1 cellular context compared by ENCODE assay signal in the genomic region with DNA sequence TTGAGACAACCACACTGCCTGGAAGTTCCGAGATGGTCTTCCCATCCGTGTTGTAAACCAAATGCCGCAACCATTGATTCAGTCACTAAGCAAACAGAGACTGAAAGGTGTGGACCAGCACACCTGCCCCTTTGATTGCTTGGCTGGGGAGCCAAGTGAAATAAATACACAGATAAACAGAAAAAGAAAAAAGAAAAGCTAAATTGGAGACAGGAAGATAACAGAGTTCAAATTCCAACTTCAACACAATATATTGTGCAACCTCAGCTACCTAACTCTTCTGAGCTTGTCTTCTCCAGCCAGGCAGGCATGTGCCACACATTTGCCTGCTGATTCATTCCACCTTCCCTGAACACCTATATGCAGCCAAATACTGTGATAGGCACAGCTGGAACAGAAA.
TF ChIP-seq lines count a peak whose summit lies in the region.

No MANE protein-coding gene starts in this region.

TF ChIP-seq in HepG2, 621 proteins besides CTCF, POLR2A, EP300 and RAD21 (continued from another document):
- TF ChIP-seq, protein P1, sequence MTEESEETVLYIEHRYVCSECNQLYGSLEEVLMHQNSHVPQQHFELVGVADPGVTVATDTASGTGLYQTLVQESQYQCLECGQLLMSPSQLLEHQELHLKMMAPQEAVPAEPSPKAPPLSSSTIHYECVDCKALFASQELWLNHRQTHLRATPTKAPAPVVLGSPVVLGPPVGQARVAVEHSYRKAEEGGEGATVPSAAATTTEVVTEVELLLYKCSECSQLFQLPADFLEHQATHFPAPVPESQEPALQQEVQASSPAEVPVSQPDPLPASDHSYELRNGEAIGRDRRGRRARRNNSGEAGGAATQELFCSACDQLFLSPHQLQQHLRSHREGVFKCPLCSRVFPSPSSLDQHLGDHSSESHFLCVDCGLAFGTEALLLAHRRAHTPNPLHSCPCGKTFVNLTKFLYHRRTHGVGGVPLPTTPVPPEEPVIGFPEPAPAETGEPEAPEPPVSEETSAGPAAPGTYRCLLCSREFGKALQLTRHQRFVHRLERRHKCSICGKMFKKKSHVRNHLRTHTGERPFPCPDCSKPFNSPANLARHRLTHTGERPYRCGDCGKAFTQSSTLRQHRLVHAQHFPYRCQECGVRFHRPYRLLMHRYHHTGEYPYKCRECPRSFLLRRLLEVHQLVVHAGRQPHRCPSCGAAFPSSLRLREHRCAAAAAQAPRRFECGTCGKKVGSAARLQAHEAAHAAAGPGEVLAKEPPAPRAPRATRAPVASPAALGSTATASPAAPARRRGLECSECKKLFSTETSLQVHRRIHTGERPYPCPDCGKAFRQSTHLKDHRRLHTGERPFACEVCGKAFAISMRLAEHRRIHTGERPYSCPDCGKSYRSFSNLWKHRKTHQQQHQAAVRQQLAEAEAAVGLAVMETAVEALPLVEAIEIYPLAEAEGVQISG (CRISPR knock-in tag; IDR thresholded peaks at IDR 0.05), result no peak
- TF ChIP-seq ELF3 (CRISPR knock-in tag; IDR thresholded peaks at IDR 0.05) (no peak), CHCHD3 (CRISPR knock-in tag; IDR thresholded peaks at IDR 0.05) (no peak), SKI (IDR thresholded peaks at IDR 0.05; ENCODE audit: partially characterized antibody) (peak; percentile 25), ZBTB42 (CRISPR knock-in tag; IDR thresholded peaks at IDR 0.05) (no peak), RAD51 (IDR thresholded peaks at IDR 0.05; ENCODE audit: borderline replicate concordance) (no peak), SP1 (IDR thresholded peaks at IDR 0.05) (no peak), SP1 (CRISPR knock-in tag; IDR thresholded peaks at IDR 0.05) (no peak), ZNF577 (CRISPR knock-in tag; IDR thresholded peaks at IDR 0.05; ENCODE audit: borderline replicate concordance, low read depth) (no peak), AGO2 (optimal IDR thresholded peaks at IDR 0.05; ENCODE audit: low read depth, low read length) (no peak), SSRP1 (CRISPR knock-in tag; IDR thresholded peaks at IDR 0.05) (no peak), SIX1 (CRISPR knock-in tag; IDR thresholded peaks at IDR 0.05; ENCODE audit: borderline replicate concordance) (peak; percentile 54; the same call in 1 of the 2 replicates), TBP (CRISPR knock-in tag; IDR thresholded peaks at IDR 0.05) (no peak), HMG20A (CRISPR knock-in tag; IDR thresholded peaks at IDR 0.05; ENCODE audit: borderline replicate concordance) (peak; percentile 78; the same call in 1 of the 2 replicates), ZNF749 (CRISPR knock-in tag; IDR thresholded peaks at IDR 0.05; ENCODE audit: borderline replicate concordance) (no peak), MAFF (IDR thresholded peaks at IDR 0.05; ENCODE audit: low read depth, low read length) (peak; percentile 79), GATA4 (IDR thresholded peaks at IDR 0.05; ENCODE audit: borderline replicate concordance, low read depth) (peak; percentile 73; the same call in 1 of the 2 replicates), HDAC1 (CRISPR knock-in tag; IDR thresholded peaks at IDR 0.05) (peak; percentile 64), TCF7 (IDR thresholded peaks at IDR 0.05; ENCODE audit: low read depth) (peak; percentile 55; the same call in 1 of the 2 replicates)
- TF ChIP-seq, protein P2, sequence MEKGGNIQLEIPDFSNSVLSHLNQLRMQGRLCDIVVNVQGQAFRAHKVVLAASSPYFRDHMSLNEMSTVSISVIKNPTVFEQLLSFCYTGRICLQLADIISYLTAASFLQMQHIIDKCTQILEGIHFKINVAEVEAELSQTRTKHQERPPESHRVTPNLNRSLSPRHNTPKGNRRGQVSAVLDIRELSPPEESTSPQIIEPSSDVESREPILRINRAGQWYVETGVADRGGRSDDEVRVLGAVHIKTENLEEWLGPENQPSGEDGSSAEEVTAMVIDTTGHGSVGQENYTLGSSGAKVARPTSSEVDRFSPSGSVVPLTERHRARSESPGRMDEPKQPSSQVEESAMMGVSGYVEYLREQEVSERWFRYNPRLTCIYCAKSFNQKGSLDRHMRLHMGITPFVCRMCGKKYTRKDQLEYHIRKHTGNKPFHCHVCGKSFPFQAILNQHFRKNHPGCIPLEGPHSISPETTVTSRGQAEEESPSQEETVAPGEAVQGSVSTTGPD (CRISPR knock-in tag; IDR thresholded peaks at IDR 0.05), result peak; percentile 44; the same call in 1 of the 2 replicates
- TF ChIP-seq, protein P3, sequence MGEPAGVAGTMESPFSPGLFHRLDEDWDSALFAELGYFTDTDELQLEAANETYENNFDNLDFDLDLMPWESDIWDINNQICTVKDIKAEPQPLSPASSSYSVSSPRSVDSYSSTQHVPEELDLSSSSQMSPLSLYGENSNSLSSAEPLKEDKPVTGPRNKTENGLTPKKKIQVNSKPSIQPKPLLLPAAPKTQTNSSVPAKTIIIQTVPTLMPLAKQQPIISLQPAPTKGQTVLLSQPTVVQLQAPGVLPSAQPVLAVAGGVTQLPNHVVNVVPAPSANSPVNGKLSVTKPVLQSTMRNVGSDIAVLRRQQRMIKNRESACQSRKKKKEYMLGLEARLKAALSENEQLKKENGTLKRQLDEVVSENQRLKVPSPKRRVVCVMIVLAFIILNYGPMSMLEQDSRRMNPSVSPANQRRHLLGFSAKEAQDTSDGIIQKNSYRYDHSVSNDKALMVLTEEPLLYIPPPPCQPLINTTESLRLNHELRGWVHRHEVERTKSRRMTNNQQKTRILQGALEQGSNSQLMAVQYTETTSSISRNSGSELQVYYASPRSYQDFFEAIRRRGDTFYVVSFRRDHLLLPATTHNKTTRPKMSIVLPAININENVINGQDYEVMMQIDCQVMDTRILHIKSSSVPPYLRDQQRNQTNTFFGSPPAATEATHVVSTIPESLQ (CRISPR knock-in tag; conservative IDR thresholded peaks at IDR 0.05), result no peak
- TF ChIP-seq, protein P4, sequence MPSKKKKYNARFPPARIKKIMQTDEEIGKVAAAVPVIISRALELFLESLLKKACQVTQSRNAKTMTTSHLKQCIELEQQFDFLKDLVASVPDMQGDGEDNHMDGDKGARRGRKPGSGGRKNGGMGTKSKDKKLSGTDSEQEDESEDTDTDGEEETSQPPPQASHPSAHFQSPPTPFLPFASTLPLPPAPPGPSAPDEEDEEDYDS (CRISPR knock-in tag; IDR thresholded peaks at IDR 0.05), result no peak
- TF ChIP-seq, protein P5, sequence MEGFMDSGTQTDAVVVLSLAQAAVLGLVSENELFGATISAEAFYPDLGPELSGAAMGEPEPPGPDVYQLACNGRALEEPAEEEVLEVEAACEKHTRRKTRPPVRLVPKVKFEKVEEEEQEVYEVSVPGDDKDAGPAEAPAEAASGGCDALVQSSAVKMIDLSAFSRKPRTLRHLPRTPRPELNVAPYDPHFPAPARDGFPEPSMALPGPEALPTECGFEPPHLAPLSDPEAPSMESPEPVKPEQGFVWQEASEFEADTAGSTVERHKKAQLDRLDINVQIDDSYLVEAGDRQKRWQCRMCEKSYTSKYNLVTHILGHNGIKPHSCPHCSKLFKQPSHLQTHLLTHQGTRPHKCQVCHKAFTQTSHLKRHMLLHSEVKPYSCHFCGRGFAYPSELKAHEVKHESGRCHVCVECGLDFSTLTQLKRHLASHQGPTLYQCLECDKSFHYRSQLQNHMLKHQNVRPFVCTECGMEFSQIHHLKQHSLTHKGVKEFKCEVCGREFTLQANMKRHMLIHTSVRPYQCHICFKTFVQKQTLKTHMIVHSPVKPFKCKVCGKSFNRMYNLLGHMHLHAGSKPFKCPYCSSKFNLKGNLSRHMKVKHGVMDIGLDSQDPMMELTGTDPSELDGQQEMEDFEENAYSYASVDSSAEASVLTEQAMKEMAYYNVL (CRISPR knock-in tag; IDR thresholded peaks at IDR 0.05; ENCODE audit: borderline replicate concordance), result peak; percentile 82; the same call in 1 of the 2 replicates
